Comparison of ENCODE assay signal across 12 cellular contexts in the genomic region with DNA sequence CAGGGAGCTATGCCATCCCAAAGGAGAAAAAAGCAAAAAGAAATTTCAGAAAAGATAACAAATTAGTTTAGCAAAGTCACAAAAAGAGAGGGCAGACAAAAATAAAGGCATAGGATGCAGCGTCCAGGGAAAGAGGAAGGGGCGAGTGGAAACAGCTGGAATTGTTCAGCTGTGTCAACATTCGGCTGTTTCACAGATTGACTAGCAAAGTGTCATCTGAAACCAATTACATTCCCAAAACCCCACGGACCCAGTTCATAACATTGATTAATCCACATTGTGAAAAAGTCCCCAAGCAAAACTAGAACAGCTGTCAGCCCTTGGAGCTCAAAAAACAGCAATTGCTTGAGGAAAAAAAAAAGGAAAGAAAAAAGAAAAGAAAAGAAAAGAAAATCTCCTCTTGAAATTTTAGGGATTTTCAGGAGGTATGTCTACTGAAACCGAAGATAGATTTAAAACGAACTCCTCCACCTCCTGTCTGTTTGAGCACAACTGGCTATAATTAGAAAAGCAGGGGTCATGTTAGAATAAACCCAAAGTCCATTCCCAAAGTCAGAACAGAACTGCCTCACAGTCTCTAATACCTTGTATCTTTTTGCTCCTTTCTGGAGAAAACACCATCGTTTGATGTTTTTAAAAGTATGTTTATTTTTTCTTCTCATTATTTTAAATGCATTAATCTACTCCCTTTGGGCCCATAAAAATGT.
A peak's percentile ranks its signal among the peaks of the same experiment; 100 is the strongest.
DNase-seq lines count a peak whose midpoint lies in the region; ATAC-seq, FAIRE-seq and TF ChIP-seq lines count a peak whose summit lies in the region.
"Had no signal": no experiment of that assay in that cellular context is flagged by ENCODE, and none has a peak within 500 bp of the region (broad histone marks: within the 10 kb centered on the region; RNA-seq: fewer than 3 reads in every experiment).

No MANE protein-coding gene starts in this region.

- H3K27ac ChIP-seq in heart right ventricle (no peak overlapping the region), right atrium auricular region (no peak overlapping the region), PC-9 (no peak overlapping the region), small intestine (ENCODE audit: low read depth in 1 of 2, low read length in 1 of 2) (no peak overlapping the region)

- H3K9me2 ChIP-seq in PC-9 (ENCODE audit: insufficient read depth): no peaks in the 10 kb centered on the region

- H3K4me3 ChIP-seq in heart right ventricle (no peak overlapping the region), right atrium auricular region (no peak overlapping the region), PC-9 (no peak overlapping the region), small intestine (ENCODE audit: low read depth in 1 of 2, low read length in 2 of 2) (no peak overlapping the region)

- H3K79me2 ChIP-seq in PC-9 (ENCODE audit: low read depth): no peaks in the 10 kb centered on the region

- H4K20me1 ChIP-seq in PC-9 (ENCODE audit: insufficient read depth): no peaks in the 10 kb centered on the region; the same call in 1 of the 2 replicates

- H3K4me1 ChIP-seq in heart right ventricle: peaks cover 0 to 29% (median 13%) of the 10 kb centered on the region in 9 donors
- peaks cover 0 to 20% of the 10 kb centered on the region in 2 donors for H3K4me1 ChIP-seq in right atrium auricular region
- no peaks in the 10 kb centered on the region for H3K4me1 ChIP-seq in PC-9 (replicated peaks; ENCODE audit: insufficient read depth)
- no peaks in the 10 kb centered on the region for H3K4me1 ChIP-seq in small intestine (ENCODE audit: control insufficient read depth in 2 of 2, insufficient read depth in 1 of 2, low read depth in 1 of 2, low read length in 1 of 2)

- H3K4me2 ChIP-seq in PC-9: no peak overlapping the region

- FAIRE-seq in small intestine (lab: Jason Lieb, UNC): no peak

- no peaks in the 10 kb centered on the region for H3K27me3 ChIP-seq in heart right ventricle
- no peaks in the 10 kb centered on the region for H3K27me3 ChIP-seq in right atrium auricular region
- H3K27me3 ChIP-seq in PC-9 (ENCODE audit: insufficient read depth, low read depth): no peaks in the 10 kb centered on the region
- H3K27me3 ChIP-seq in small intestine (ENCODE audit: control insufficient read depth in 2 of 2, insufficient read depth in 2 of 2, low read length in 2 of 2): no peaks in the 10 kb centered on the region

- no TSS peak for BruUV-seq in PC-9 (replicated peaks; lab: Mats Ljungman, UMichigan)

- H3K9me3 ChIP-seq in heart right ventricle (no peaks in the 10 kb centered on the region), right atrium auricular region (no peaks in the 10 kb centered on the region), PC-9 (ENCODE audit: insufficient read depth, low read depth) (no peaks in the 10 kb centered on the region), small intestine (ENCODE audit: control insufficient read depth, low read depth) (no peaks in the 10 kb centered on the region)

- H2AFZ ChIP-seq in PC-9: no peak overlapping the region

- CTCF ChIA-PET in PC-9 (lab: Charles Lee): no interaction called here

- DNase-seq in heart right ventricle: peak in 1 of 2 donors; percentile 18
- no peak for DNase-seq in right atrium auricular region (ENCODE audit: low spot score)
- peak; percentile 23 for DNase-seq in fibroblast of the conjunctiva (ENCODE audit: low read depth)
- DNase-seq in PC-9: no peak
- DNase-seq in omental fat pad (ENCODE audit: low spot score): no peak
- DNase-seq in small intestine: no peak
- DNase-seq: activated CD4-positive, alpha-beta memory T cell treated with anti-CD3 and anti-CD28 coated beads, Interleukin-2, amount 10 ng/mL, durations not matched to agents 7 days and 5 days; erythroblast; Kasumi-1; stimulated activated CD4-positive, alpha-beta T cell treated with anti-CD3 and anti-CD28 coated beads, Interleukin-2, amount 100 ng/mL, for 24 hours had no signal

- H3F3A ChIP-seq in PC-9 (ENCODE audit: insufficient read depth, low read depth): no peaks in the 10 kb centered on the region

- no peak for TF ChIP-seq CTCF in heart right ventricle (IDR thresholded peaks at IDR 0.05)
- no peak for TF ChIP-seq CTCF in right atrium auricular region (IDR thresholded peaks at IDR 0.05)
- TF ChIP-seq CTCF in PC-9 (conservative IDR thresholded peaks at IDR 0.05): no peak
- no peak for TF ChIP-seq CTCF in omental fat pad (IDR thresholded peaks at IDR 0.05)

- H3K36me3 ChIP-seq in heart right ventricle: no peaks in the 10 kb centered on the region
- H3K36me3 ChIP-seq in right atrium auricular region: no peaks in the 10 kb centered on the region
- no peaks in the 10 kb centered on the region for H3K36me3 ChIP-seq in PC-9 (ENCODE audit: low read depth)
- no peaks in the 10 kb centered on the region for H3K36me3 ChIP-seq in small intestine (ENCODE audit: control insufficient read depth in 2 of 2, insufficient read depth in 2 of 2, low read length in 2 of 2)

- POLR2A ChIA-PET in PC-9 (lab: Charles Lee; ENCODE audit: unreplicated experiment): no interaction called here

- WGBS in heart right ventricle, 2 donors: 44 to 50% methylated on average over 7 of the region's 7 CpGs
- 40 to 58% (median 56%) methylated on average over 7 of the region's 7 CpGs for WGBS in small intestine, 3 donors

- intact Hi-C loops in heart right ventricle (cut with DNase I) (no loop called here), PC-9 (cut with micrococcal nuclease; ENCODE audit: unreplicated experiment) (no loop called here)

- ATAC-seq in heart right ventricle (peak in 5 of 8 donors; percentile 27 to 59 (median 48)), omental fat pad (ENCODE audit: low FRiP score) (no peak), GM19395 (IDR thresholded peaks at IDR 0.05; ENCODE audit: unreplicated experiment) (no peak)

TF ChIP-seq in PFSK-1, 5 proteins besides CTCF, POLR2A, EP300 and RAD21:
- TF ChIP-seq FOXP2 (optimal IDR thresholded peaks at IDR 0.05; ENCODE audit: borderline replicate concordance, extremely low read depth, extremely low read length, insufficient read depth) (peak; percentile 16), SIN3A (IDR thresholded peaks at IDR 0.05; ENCODE audit: borderline replicate concordance, insufficient read depth, low read length) (peak; percentile 95; the same call in 1 of the 2 replicates), TAF1 (IDR thresholded peaks at IDR 0.05; ENCODE audit: borderline replicate concordance, insufficient read depth, low read length) (no peak), POLR2AphosphoS5 (IDR thresholded peaks at IDR 0.05; ENCODE audit: low read depth, low read length) (peak; percentile 49; the same call in 1 of the 2 replicates)
- TF ChIP-seq, protein P1, sequence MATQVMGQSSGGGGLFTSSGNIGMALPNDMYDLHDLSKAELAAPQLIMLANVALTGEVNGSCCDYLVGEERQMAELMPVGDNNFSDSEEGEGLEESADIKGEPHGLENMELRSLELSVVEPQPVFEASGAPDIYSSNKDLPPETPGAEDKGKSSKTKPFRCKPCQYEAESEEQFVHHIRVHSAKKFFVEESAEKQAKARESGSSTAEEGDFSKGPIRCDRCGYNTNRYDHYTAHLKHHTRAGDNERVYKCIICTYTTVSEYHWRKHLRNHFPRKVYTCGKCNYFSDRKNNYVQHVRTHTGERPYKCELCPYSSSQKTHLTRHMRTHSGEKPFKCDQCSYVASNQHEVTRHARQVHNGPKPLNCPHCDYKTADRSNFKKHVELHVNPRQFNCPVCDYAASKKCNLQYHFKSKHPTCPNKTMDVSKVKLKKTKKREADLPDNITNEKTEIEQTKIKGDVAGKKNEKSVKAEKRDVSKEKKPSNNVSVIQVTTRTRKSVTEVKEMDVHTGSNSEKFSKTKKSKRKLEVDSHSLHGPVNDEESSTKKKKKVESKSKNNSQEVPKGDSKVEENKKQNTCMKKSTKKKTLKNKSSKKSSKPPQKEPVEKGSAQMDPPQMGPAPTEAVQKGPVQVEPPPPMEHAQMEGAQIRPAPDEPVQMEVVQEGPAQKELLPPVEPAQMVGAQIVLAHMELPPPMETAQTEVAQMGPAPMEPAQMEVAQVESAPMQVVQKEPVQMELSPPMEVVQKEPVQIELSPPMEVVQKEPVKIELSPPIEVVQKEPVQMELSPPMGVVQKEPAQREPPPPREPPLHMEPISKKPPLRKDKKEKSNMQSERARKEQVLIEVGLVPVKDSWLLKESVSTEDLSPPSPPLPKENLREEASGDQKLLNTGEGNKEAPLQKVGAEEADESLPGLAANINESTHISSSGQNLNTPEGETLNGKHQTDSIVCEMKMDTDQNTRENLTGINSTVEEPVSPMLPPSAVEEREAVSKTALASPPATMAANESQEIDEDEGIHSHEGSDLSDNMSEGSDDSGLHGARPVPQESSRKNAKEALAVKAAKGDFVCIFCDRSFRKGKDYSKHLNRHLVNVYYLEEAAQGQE (IDR thresholded peaks at IDR 0.05; ENCODE audit: insufficient read depth in 1 of 2, low read depth in 2 of 2, low read length in 2 of 2): peak in 1 of 2 experiments; percentile 65; a peak in 2 of 4 replicates

Comparison
In these comparisons a context has a peak if more than half of its experiments do, and no peak if none do; other contexts are left out.
1. ATAC-seq: peak in heart right ventricle (5 of 8); none in omental fat pad (single experiment) and GM19395 (single experiment).